11 cellular contexts compared by ENCODE assay signal in the genomic region with DNA sequence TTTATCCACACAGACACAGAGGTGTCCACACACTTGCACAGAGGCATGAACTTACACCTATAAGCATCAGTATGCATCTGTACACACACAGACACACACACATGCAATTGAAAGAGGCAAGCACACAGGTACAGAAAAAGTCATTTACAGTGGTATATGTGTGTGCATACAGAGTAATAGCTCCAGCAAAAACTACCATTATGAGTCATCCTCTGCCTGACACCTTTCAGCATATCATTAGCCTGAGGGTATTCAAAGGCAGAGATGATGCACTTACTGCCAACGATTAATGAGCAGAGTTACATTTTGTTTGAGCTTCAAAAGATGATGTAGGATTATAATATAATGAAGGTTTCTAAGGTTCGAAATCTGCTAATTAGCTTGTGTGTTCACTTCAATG.
DNase-seq lines count a peak whose midpoint lies in the region; ATAC-seq lines count a peak whose summit lies in the region.
"Had no signal": no experiment of that assay in that cellular context is flagged by ENCODE, and none has a peak within 500 bp of the region (broad histone marks: within the 10 kb centered on the region; RNA-seq: fewer than 3 reads in every experiment).

No MANE protein-coding gene starts in this region.

- H3K9me3 Mint-ChIP-seq in activated T-helper 17 cell treated with anti-CD3 and anti-CD28 coated beads, Interleukin-2, amount 50 U/mL, for 72 hours: no peaks in the 10 kb centered on the region

- no peaks in the 10 kb centered on the region for H3K36me3 Mint-ChIP-seq in activated T-helper 17 cell treated with anti-CD3 and anti-CD28 coated beads, Interleukin-2, amount 50 U/mL, for 72 hours (ENCODE audit: low read depth)
- H3K36me3 Mint-ChIP-seq: CD14-positive monocyte had no signal

- ATAC-seq in GM18907 (IDR thresholded peaks at IDR 0.05; ENCODE audit: unreplicated experiment): peak; percentile 77
- ATAC-seq in HG03439 (IDR thresholded peaks at IDR 0.05; ENCODE audit: unreplicated experiment): peak; percentile 76
- peak; percentile 100 for ATAC-seq in activated T-helper 17 cell treated with anti-CD3 and anti-CD28 coated beads, Interleukin-2, amount 50 U/mL, for 72 hours (replicated peaks)
- no peak for ATAC-seq in HG03520 (IDR thresholded peaks at IDR 0.05; ENCODE audit: unreplicated experiment)

- H3K27me3 Mint-ChIP-seq in activated T-helper 17 cell treated with anti-CD3 and anti-CD28 coated beads, Interleukin-2, amount 50 U/mL, for 72 hours: no peaks in the 10 kb centered on the region

- in situ Hi-C loops in Caki2 (cut with HindIII; ENCODE audit: low pct_unique_long_range_greater_than_20kb, low sequenced_read_pairs): no loop called here

- no peak overlapping the region for H3K27ac Mint-ChIP-seq in activated T-helper 17 cell treated with anti-CD3 and anti-CD28 coated beads, Interleukin-2, amount 50 U/mL, for 72 hours
- H3K27ac Mint-ChIP-seq: CD14-positive monocyte had no signal

- no peak overlapping the region for H3K4me3 Mint-ChIP-seq in activated T-helper 17 cell treated with anti-CD3 and anti-CD28 coated beads, Interleukin-2, amount 50 U/mL, for 72 hours
- H3K4me3 Mint-ChIP-seq: CD14-positive monocyte had no signal

- peaks cover 5% of the 10 kb centered on the region for H3K4me1 Mint-ChIP-seq in activated T-helper 17 cell treated with anti-CD3 and anti-CD28 coated beads, Interleukin-2, amount 50 U/mL, for 72 hours
- H3K4me1 Mint-ChIP-seq: CD14-positive monocyte had no signal

- DNase-seq in Caki2 (ENCODE audit: low read depth): peak; percentile 30
- DNase-seq in HT-29 (ENCODE audit: low spot score): no peak
- DNase-seq in HK-2 (ENCODE audit: unreplicated experiment): no peak
- no peak for DNase-seq in stimulated activated naive CD4-positive, alpha-beta T cell treated with Interleukin-2 at 50 U/mL for 16 hours (lab: John Stamatoyannopoulos, UW)
- DNase-seq: activated CD8-positive, alpha-beta memory T cell treated with anti-CD3 and anti-CD28 coated beads, Interleukin-2, amount 50 U/mL, for 4 hours; mesenchymal stem cell had no signal
